8 cellular contexts compared by ENCODE assay signal in genomic region chrX:25012793-25013592, GRCh38. TPM values are rescaled to one million over a fixed set of nuclear protein-coding genes. Genes with fewer than 3 reads are reported as not detected.
DNase-seq lines count a peak whose midpoint lies in the region; ATAC-seq lines count a peak whose summit lies in the region.

No MANE protein-coding gene starts in this region.

- ATAC-seq in GM18861 (IDR thresholded peaks at IDR 0.05; ENCODE audit: unreplicated experiment): no peak
- ATAC-seq in HG03095 (IDR thresholded peaks at IDR 0.05; ENCODE audit: unreplicated experiment): no peak
- ATAC-seq in GM18870 (IDR thresholded peaks at IDR 0.05; ENCODE audit: unreplicated experiment): no peak

- peaks cover 0 to 17% (median 13%) of the 10 kb centered on the region in 10 experiments; a peak in 14 of 20 replicates for H3K4me1 ChIP-seq in BLaER1 treated with 17β-estradiol and CSF1 and Interleukin-3, amounts not matched to agents 10 nM and 100 nM
- H3K4me1 ChIP-seq in mucosa of rectum (ENCODE audit: control insufficient read depth in 2 of 2, insufficient read depth in 2 of 2, low read length in 2 of 2): no peaks in the 10 kb centered on the region

- H3K9me3 ChIP-seq in BLaER1 treated with 17β-estradiol and CSF1 and Interleukin-3, amounts not matched to agents 10 nM and 100 nM (replicated peaks in 1 of 11): peaks cover 10 to 20% (median 17%) of the 10 kb centered on the region in 11 experiments; a peak in 20 of 22 replicates
- H3K9me3 ChIP-seq in mucosa of rectum (ENCODE audit: control insufficient read depth in 2 of 2, low read length in 2 of 2): no peaks in the 10 kb centered on the region

- DNase-seq in H7 (peak; percentile 79), T-helper 9 cell (no peak)
- no peak for DNase-seq in activated CD4-positive, alpha-beta memory T cell treated with anti-CD3 and anti-CD28 coated beads for 36 hours

- H3K4me1 Mint-ChIP-seq in activated CD4-positive, alpha-beta memory T cell treated with anti-CD3 and anti-CD28 coated beads for 36 hours (ENCODE audit: low read depth): peaks cover 9% of the 10 kb centered on the region

- intact Hi-C loops in activated CD4-positive, alpha-beta memory T cell treated with anti-CD3 and anti-CD28 coated beads for 36 hours (cut with micrococcal nuclease): no loop called here

- CTCF ChIA-PET in activated CD4-positive, alpha-beta memory T cell treated with anti-CD3 and anti-CD28 coated beads for 36 hours (lab: Charles Lee): interaction anchor here (0.9 to 2.7 kb wide), 3 partner anchors 8 to 132 kb away, joined by 3 to 15 read pairs (median 4); no protein-coding TSS in a partner anchor

- H3K27me3 Mint-ChIP-seq in activated CD4-positive, alpha-beta memory T cell treated with anti-CD3 and anti-CD28 coated beads for 36 hours: peaks cover 41% of the 10 kb centered on the region

- H3K36me3 Mint-ChIP-seq in activated CD4-positive, alpha-beta memory T cell treated with anti-CD3 and anti-CD28 coated beads for 36 hours: no peaks in the 10 kb centered on the region

- H4K20me1 ChIP-seq in BLaER1 treated with 17β-estradiol and CSF1 and Interleukin-3, amounts not matched to agents 10 nM and 100 nM: peaks cover 0 to 96% (median 79%) of the 10 kb centered on the region in 11 experiments; a peak in 16 of 22 replicates

- H3K4me3 Mint-ChIP-seq in activated CD4-positive, alpha-beta memory T cell treated with anti-CD3 and anti-CD28 coated beads for 36 hours: peak overlapping the region; percentile 62

- H3K4me2 ChIP-seq in BLaER1 treated with 17β-estradiol and CSF1 and Interleukin-3, amounts not matched to agents 10 nM and 100 nM: peak overlapping the region; percentile 50 to 86 (median 74)

- no peaks in the 10 kb centered on the region for H3K36me3 ChIP-seq in BLaER1 treated with 17β-estradiol and CSF1 and Interleukin-3, amounts not matched to agents 10 nM and 100 nM
- H3K36me3 ChIP-seq in H7 (replicated peaks; ENCODE audit: control insufficient read depth, insufficient read depth, low read length) (no peaks in the 10 kb centered on the region), mucosa of rectum (ENCODE audit: control insufficient read depth in 2 of 2, insufficient read depth in 2 of 2, low read length in 2 of 2) (no peaks in the 10 kb centered on the region)

- H3K9me3 Mint-ChIP-seq in activated CD4-positive, alpha-beta memory T cell treated with anti-CD3 and anti-CD28 coated beads for 36 hours: no peaks in the 10 kb centered on the region

- peak overlapping the region; percentile 35 to 58 (median 49); a peak in 18 of 20 replicates for H3K4me3 ChIP-seq in BLaER1 treated with 17β-estradiol and CSF1 and Interleukin-3, amounts not matched to agents 10 nM and 100 nM
- H3K4me3 ChIP-seq in H7 (ENCODE audit: insufficient read depth, low read depth, low read length) (peak overlapping the region; percentile 20; the same call in 1 of the 2 replicates), mucosa of rectum (ENCODE audit: low read length in 2 of 2) (peak overlapping the region; percentile 17 to 26)

- no peak overlapping the region for H3K9ac ChIP-seq in BLaER1 treated with 17β-estradiol and CSF1 and Interleukin-3, amounts not matched to agents 10 nM and 100 nM
- H3K9ac ChIP-seq in mucosa of rectum (ENCODE audit: low read depth in 1 of 2, low read length in 2 of 2): peak overlapping the region in 1 of 2 donors; percentile 8

- no peak overlapping the region for H3K27ac Mint-ChIP-seq in activated CD4-positive, alpha-beta memory T cell treated with anti-CD3 and anti-CD28 coated beads for 36 hours

- peaks cover 100% of the 10 kb centered on the region in 11 experiments for H3K27me3 ChIP-seq in BLaER1 treated with 17β-estradiol and CSF1 and Interleukin-3, amounts not matched to agents 10 nM and 100 nM
- H3K27me3 ChIP-seq in H7 (ENCODE audit: control insufficient read depth, insufficient read depth, low read length): peaks cover 98% of the 10 kb centered on the region
- H3K27me3 ChIP-seq in mucosa of rectum (ENCODE audit: control insufficient read depth in 2 of 2, insufficient read depth in 2 of 2, low read length in 2 of 2): peaks cover 44 to 69% of the 10 kb centered on the region in 2 donors

- H3K27ac ChIP-seq in BLaER1 treated with 17β-estradiol and CSF1 and Interleukin-3, amounts not matched to agents 10 nM and 100 nM: no peak overlapping the region
- H3K27ac ChIP-seq in mucosa of rectum (ENCODE audit: low read depth in 2 of 2, low read length in 2 of 2): no peak overlapping the region

- POLR2A ChIA-PET in activated CD4-positive, alpha-beta memory T cell treated with anti-CD3 and anti-CD28 coated beads for 36 hours (lab: Charles Lee): no interaction called here

RNA-seq across cellular contexts. Expression of gene ARX, which starts 2.8 kb away (rescaled TPM):
- total RNA-seq in H7 (2014; rRNA removed; shearing (Covaris generic)): not detected in 2 replicates
- not detected for total RNA-seq in activated CD4-positive, alpha-beta memory T cell treated with anti-CD3 and anti-CD28 coated beads for 36 hours
